Comparison of ENCODE assay signal across 1 cellular context in genomic region chr4:76035146-76035545, GRCh38.
TF ChIP-seq lines count a peak whose summit lies in the region.

No MANE protein-coding gene starts in this region.

TF ChIP-seq in GM12878, 131 proteins besides CTCF, POLR2A, EP300 and RAD21:
- TF ChIP-seq ZBED1 (IDR thresholded peaks at IDR 0.05; ENCODE audit: borderline replicate concordance) (no peak), RUNX3 (IDR thresholded peaks at IDR 0.05; ENCODE audit: low read length) (peak; percentile 47), EED (IDR thresholded peaks at IDR 0.05; ENCODE audit: low read depth) (no peak)
